Comparison of ENCODE assay signal across 23 cellular contexts in the genomic region with DNA sequence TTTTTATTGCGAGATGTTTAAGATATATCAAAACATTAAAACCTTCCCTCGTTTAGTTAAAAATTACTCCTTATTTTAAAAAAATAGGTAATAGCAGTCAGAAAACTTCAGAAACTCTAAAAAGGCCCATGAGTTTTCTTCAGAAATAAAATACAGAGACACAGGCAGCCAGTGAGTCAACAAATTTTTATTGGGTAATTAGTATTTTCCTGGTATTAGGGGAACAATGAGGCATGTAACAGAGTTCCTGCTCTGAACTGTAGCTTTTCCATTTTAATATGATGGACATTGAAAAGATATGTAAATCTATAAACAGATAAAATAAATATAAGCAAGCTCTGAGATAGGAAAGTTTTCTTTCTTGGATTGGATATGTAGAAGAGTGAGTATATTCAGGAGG. TPM values are rescaled to one million over a fixed set of nuclear protein-coding genes. Genes with fewer than 3 reads are reported as not detected.
A peak's percentile ranks its signal among the peaks of the same experiment; 100 is the strongest.
DNase-seq lines count a peak whose midpoint lies in the region; ATAC-seq, FAIRE-seq and TF ChIP-seq lines count a peak whose summit lies in the region.
"Had no signal": no experiment of that assay in that cellular context is flagged by ENCODE, and none has a peak within 500 bp of the region (broad histone marks: within the 10 kb centered on the region; RNA-seq: fewer than 3 reads in every experiment).

No MANE protein-coding gene starts in this region.

- H2BK12ac ChIP-seq in H9 (ENCODE audit: insufficient read length, low read depth, low read length), result no peak overlapping the region

- no peaks in the 10 kb centered on the region for H3K36me3 ChIP-seq in K562 (ENCODE audit: control insufficient read depth, insufficient read depth, low read length)
- no peaks in the 10 kb centered on the region for H3K36me3 ChIP-seq in left lung
- no peaks in the 10 kb centered on the region for H3K36me3 ChIP-seq in subcutaneous abdominal adipose tissue (ENCODE audit: control insufficient read depth in 5 of 5, insufficient read depth in 5 of 5, low read length in 5 of 5)
- H3K36me3 ChIP-seq: heart right ventricle, sigmoid colon had no signal

- H2AK5ac ChIP-seq in H9 (ENCODE audit: insufficient read length, low read length), result no peak overlapping the region

- H3K79me2 ChIP-seq in K562 (ENCODE audit: control insufficient read depth, insufficient read depth, low read length) (no peaks in the 10 kb centered on the region), H9 (ENCODE audit: insufficient read depth, low read length) (no peaks in the 10 kb centered on the region)

- H2AFZ ChIP-seq in K562 (ENCODE audit: low read depth, low read length) (peak overlapping the region; percentile 75), H9 (ENCODE audit: low read length) (no peak overlapping the region)

- no peak for TF ChIP-seq POLR2A in K562 (conservative IDR thresholded peaks at IDR 0.05)

- ATAC-seq in K562 (no peak), left lung (no peak), HG03108 (IDR thresholded peaks at IDR 0.05; ENCODE audit: unreplicated experiment) (no peak), GM21528 (IDR thresholded peaks at IDR 0.05; ENCODE audit: low FRiP score, unreplicated experiment) (no peak)
- ATAC-seq: body of pancreas, heart right ventricle had no signal

- H3K9ac ChIP-seq in K562 (ENCODE audit: insufficient read depth in 1 of 2, low read depth in 2 of 2, low read length in 2 of 2) (no peak overlapping the region), subcutaneous abdominal adipose tissue (ENCODE audit: low read length in 5 of 5) (no peak overlapping the region), H9 (ENCODE audit: extremely low read depth, insufficient read length, low read length) (no peak overlapping the region)

- no peak overlapping the region for H3K23ac ChIP-seq in H9 (ENCODE audit: insufficient read length, low read depth, low read length)

- H3K23me2 ChIP-seq in H9 (ENCODE audit: insufficient read length, low read depth, low read length, poor library complexity, severe bottlenecking), result no peaks in the 10 kb centered on the region

- DNase-seq in HCEC 1CT (peak; percentile 28), K562 (ENCODE audit: extremely low read depth in 1 of 4, low spot score in 3 of 4) (no peak), left lung (no peak), H9 (no peak)
- DNase-seq: activated CD4-positive, alpha-beta T cell treated with anti-CD3 and anti-CD28 coated beads, Interleukin-2, amount 50 U/mL, for 48 hours; activated naive CD4-positive, alpha-beta T cell treated with anti-CD3 and anti-CD28 coated beads, Interleukin-2, amount 50 U/mL, for 16 hours; body of pancreas; GOT3; heart right ventricle; Kasumi-1; NCI-H1436; NCI-H2171 treated with DMSO at 0.1 percent for 48 hours; occipital lobe; sigmoid colon; stimulated activated CD4-positive, alpha-beta T cell treated with anti-CD3 and anti-CD28 coated beads, Interleukin-4, amount 100 ng/mL, for 24 hours; stimulated activated CD8-positive, alpha-beta memory T cell treated with anti-CD3 and anti-CD28 coated beads, Interleukin-4, amount 100 ng/mL, for 48 hours; testis had no signal

- H4K20me1 ChIP-seq in K562 (replicated peaks; ENCODE audit: control insufficient read depth, insufficient read depth, low read length), result no peaks in the 10 kb centered on the region
- no peaks in the 10 kb centered on the region for H4K20me1 ChIP-seq in H9 (ENCODE audit: control insufficient read depth, insufficient read depth, insufficient read length)

- H3K4me1 ChIP-seq in K562 (replicated peaks in 1 of 2; ENCODE audit: control insufficient read depth in 2 of 2, insufficient read depth in 2 of 2, low read length in 2 of 2) (peaks cover 0 to 6% of the 10 kb centered on the region in 2 experiments; a peak in 2 of 5 replicates), left lung (peaks cover 0 to 24% of the 10 kb centered on the region in 2 donors), subcutaneous abdominal adipose tissue (ENCODE audit: control insufficient read depth in 5 of 5, insufficient read depth in 5 of 5, low read length in 5 of 5) (no peaks in the 10 kb centered on the region), H9 (ENCODE audit: insufficient read depth, low read length) (no peaks in the 10 kb centered on the region)
- H3K4me1 ChIP-seq: body of pancreas, sigmoid colon, testis had no signal

- H3K14ac ChIP-seq in H9 (ENCODE audit: insufficient read depth, low read length), result no peak overlapping the region

- H3K27ac ChIP-seq in K562 (ENCODE audit: extremely low read depth, low read depth, low read length) (peak overlapping the region; percentile 60; the same call in 1 of the 3 replicates), left lung (peak overlapping the region; percentile 58 to 84), subcutaneous abdominal adipose tissue (ENCODE audit: low read depth, low read length) (peak overlapping the region; percentile 9), H9 (ENCODE audit: insufficient read length, low read depth, low read length) (no peak overlapping the region)
- H3K27ac ChIP-seq: sigmoid colon, testis had no signal

- no peak overlapping the region for H2BK20ac ChIP-seq in H9 (ENCODE audit: low read depth, low read length, poor library complexity, severe bottlenecking)

- peaks cover 5% of the 10 kb centered on the region; the same call in 1 of the 2 replicates for H3K27me3 Mint-ChIP-seq in H9 (ENCODE audit: low read depth)

- peaks cover 0 to 13% (median 0%) of the 10 kb centered on the region in 3 experiments; a peak in 1 of 7 replicates for H3K36me3 Mint-ChIP-seq in H9 (ENCODE audit: insufficient read depth in 1 of 3, low read depth in 3 of 3)

- H3K4me2 ChIP-seq in K562 (ENCODE audit: insufficient read depth, low read length) (peak overlapping the region; percentile 30; the same call in 1 of the 2 replicates), H9 (ENCODE audit: insufficient read depth, insufficient read length, low read length) (no peak overlapping the region)

- TF ChIP-seq EP300 in K562 (IDR thresholded peaks at IDR 0.05; ENCODE audit: low read length), result no peak

- H3K4me1 Mint-ChIP-seq in H9, result peaks cover 21 to 28% of the 10 kb centered on the region in 2 experiments

- H3K9me3 ChIP-seq in K562 (replicated peaks; ENCODE audit: control insufficient read depth, insufficient read depth, low read depth, low read length), result no peaks in the 10 kb centered on the region
- no peaks in the 10 kb centered on the region for H3K9me3 ChIP-seq in left lung
- H3K9me3 ChIP-seq in subcutaneous abdominal adipose tissue (ENCODE audit: control insufficient read depth in 5 of 5, low read length in 5 of 5), result no peaks in the 10 kb centered on the region
- no peaks in the 10 kb centered on the region for H3K9me3 ChIP-seq in H9 (ENCODE audit: control insufficient read depth, low read depth, low read length)
- H3K9me3 ChIP-seq: body of pancreas, heart right ventricle, sigmoid colon, testis had no signal

- no peak overlapping the region for H3T11ph ChIP-seq in H9 (ENCODE audit: low read length)

- peaks cover 4 to 7% of the 10 kb centered on the region in 2 experiments; a peak in 4 of 5 replicates for H3K9me3 Mint-ChIP-seq in H9

- no peak overlapping the region for H4K91ac ChIP-seq in H9 (ENCODE audit: insufficient read length, low read depth, low read length)

- intact Hi-C loops in K562 (cut with micrococcal nuclease), result no loop called here
- intact Hi-C loops in left lung (cut with DNase I), result no loop called here

- in situ Hi-C loops in K562 (cut with MboI), result no loop called here

- no peak overlapping the region for H3K27ac Mint-ChIP-seq in H9

- TF ChIP-seq CTCF in K562 (IDR thresholded peaks at IDR 0.05 in 2 of 3, conservative IDR thresholded peaks at IDR 0.05 in 1 of 3; ENCODE audit: insufficient read depth in 2 of 3, low read depth in 1 of 3, low read length in 3 of 3) (no peak), left lung (IDR thresholded peaks at IDR 0.05) (no peak), H9 (conservative IDR thresholded peaks at IDR 0.05) (no peak)

- POLR2A ChIA-PET in K562 (lab: Yijun Ruan, JAX), result no interaction called here

- no peak overlapping the region for H4K8ac ChIP-seq in H9 (replicated peaks; ENCODE audit: insufficient read length, low read depth, low read length)

- H3K79me1 ChIP-seq in H9 (ENCODE audit: insufficient read depth, low read depth, low read length, poor library complexity, severe bottlenecking), result no peaks in the 10 kb centered on the region

- H3K4ac ChIP-seq in H9 (ENCODE audit: low read depth, low read length), result no peak overlapping the region

- H3K4me3 Mint-ChIP-seq in H9, result no peak overlapping the region

- no peak overlapping the region for H4K5ac ChIP-seq in H9 (ENCODE audit: insufficient read length, low read depth, low read length)

- no peak overlapping the region for H2BK5ac ChIP-seq in H9 (ENCODE audit: insufficient read length, low read length)

- no peaks in the 10 kb centered on the region for H3K27me3 ChIP-seq in K562 (ENCODE audit: control insufficient read depth in 2 of 2, insufficient read depth in 2 of 2, low read length in 2 of 2)
- no peaks in the 10 kb centered on the region for H3K27me3 ChIP-seq in left lung
- no peaks in the 10 kb centered on the region for H3K27me3 ChIP-seq in subcutaneous abdominal adipose tissue (ENCODE audit: control insufficient read depth in 5 of 5, insufficient read depth in 4 of 5, low read length in 5 of 5)
- H3K27me3 ChIP-seq in H9 (ENCODE audit: insufficient read depth, low read length), result no peaks in the 10 kb centered on the region
- H3K27me3 ChIP-seq: body of pancreas, sigmoid colon, testis had no signal

- no peak overlapping the region for H2BK15ac ChIP-seq in H9 (ENCODE audit: low read depth, low read length)

- H3K56ac ChIP-seq in H9 (ENCODE audit: insufficient read length, low read depth, low read length), result no peak overlapping the region

- no peaks in the 10 kb centered on the region for H3K9me1 ChIP-seq in K562 (ENCODE audit: control insufficient read depth, insufficient read depth, low read length)

- no peak overlapping the region for H2BK120ac ChIP-seq in H9 (ENCODE audit: low read depth, low read length, poor library complexity, severe bottlenecking)

- FAIRE-seq in K562 (lab: Jason Lieb, UNC), result no peak

- no peak overlapping the region for H3K18ac ChIP-seq in H9 (ENCODE audit: insufficient read length, low read depth, low read length)

- no peak for TF ChIP-seq RAD21 in K562 (CRISPR knock-in tag; conservative IDR thresholded peaks at IDR 0.05 in 1 of 2, IDR thresholded peaks at IDR 0.05 in 1 of 2)

- H3K4me3 ChIP-seq in K562 (no peak overlapping the region), left lung (no peak overlapping the region), subcutaneous abdominal adipose tissue (ENCODE audit: low read depth in 1 of 5, low read length in 5 of 5) (no peak overlapping the region)
- H3K4me3 ChIP-seq: body of pancreas, heart right ventricle, sigmoid colon, testis had no signal

- WGBS in K562 (ENCODE audit: insufficient coverage, low coverage, missing lambda C conversion rate), result 30% methylated on average over 2 of the region's 2 CpGs
- no CpG with 5 or more reads among the region's 2 CpGs for WGBS in H9 (ENCODE audit: extremely low coverage, insufficient read length, low lambda C conversion rate)

- no TSS peak for BruUV-seq in K562 (replicated peaks; lab: Mats Ljungman, UMichigan)

- CTCF ChIA-PET in K562 (lab: Yijun Ruan, JAX; ENCODE audit: low intra/inter-chr PET ratio), result no interaction called here

RNA-seq across cellular contexts. Expression of a gene that starts 0.4 kb away (rescaled TPM):
- not detected in 2 replicates for total RNA-seq in K562 (2011; cell fraction: chromatin; rRNA removed; ENCODE audit: low replicate concordance)
- not detected in 2 replicates for total RNA-seq in K562 (2011; cell fraction: nucleolus; rRNA removed)
- total RNA-seq in K562 (2011; cell fraction: nucleoplasm; rRNA removed), result not detected in 2 replicates
- total RNA-seq in K562 (2014; rRNA removed), result not detected in 2 replicates
- total RNA-seq in K562 (2014; rRNA removed; fragmentation: Illumina TruSeq; extraction: Trizol), result not detected in 2 replicates
- total RNA-seq in K562 (2015; rRNA removed; fragmentation: Illumina TruSeq; extraction: Trizol), result not detected in 2 replicates
- not detected in 2 replicates for total RNA-seq in K562 (2021)
- not detected in 2 replicates for polyA plus RNA-seq in K562 (2011; rRNA removed)
- not detected in 2 replicates for polyA plus RNA-seq in K562 (2011; cell fraction: cytosol; rRNA removed)
- not detected in 2 replicates for polyA plus RNA-seq in K562 (2011; cell fraction: nucleus; rRNA removed)
- polyA plus RNA-seq in K562 (2012), result 0.14 TPM in 1 of 2 replicates, not detected in the other
- not detected in 2 replicates for polyA plus RNA-seq in K562 (2014; fragmentation: Illumina TruSeq; extraction: Trizol)
- not detected for polyA plus RNA-seq in K562 (2014; fragmentation: Nextera tagmentation; extraction: Ambion mirVana)
- polyA plus RNA-seq in K562 (2014; rRNA removed), result not detected in 2 replicates
- polyA minus RNA-seq in K562 (2011; rRNA and poly(A)+ RNA removed), result not detected in 2 replicates
- polyA minus RNA-seq in K562 (2011; cell fraction: cytosol; rRNA and poly(A)+ RNA removed), result not detected in 2 replicates
- polyA minus RNA-seq in K562 (2011; cell fraction: nucleus; rRNA and poly(A)+ RNA removed), result not detected in 2 replicates
- total RNA-seq in left lung, result under 1 TPM in 1 of 2 donors, not detected in 1; 0.39 TPM
- not detected in 2 replicates for total RNA-seq in H9 (2021)
- total RNA-seq: body of pancreas, heart right ventricle, kidney epithelial cell, mucosa of gallbladder, occipital lobe, sigmoid colon had no signal
- polyA plus RNA-seq: BJ, heart right ventricle, sigmoid colon had no signal

RNA-seq across cellular contexts. Expression of a gene that starts 33.0 kb away (rescaled TPM):
- 0.67 and 1.4 TPM in 2 replicates for total RNA-seq in K562 (2011; cell fraction: chromatin; rRNA removed; ENCODE audit: low replicate concordance)
- total RNA-seq in K562 (2011; cell fraction: nucleolus; rRNA removed), result not detected in 2 replicates
- total RNA-seq in K562 (2011; cell fraction: nucleoplasm; rRNA removed), result not detected in 2 replicates
- total RNA-seq in K562 (2014; rRNA removed) (not detected in 2 replicates), K562 (2014; rRNA removed; fragmentation: Illumina TruSeq; extraction: Trizol) (not detected in 2 replicates), K562 (2015; rRNA removed; fragmentation: Illumina TruSeq; extraction: Trizol) (not detected in 2 replicates), K562 (2021) (0.16 TPM in 1 of 2 replicates, not detected in the other), left lung (10 to 100 TPM in 1 of 2 donors, 1 to 10 TPM in 1; 6.5 to 21.1 TPM), H9 (2021) (0.18 and 0.37 TPM in 2 replicates)
- polyA plus RNA-seq in K562 (2011; rRNA removed) (0.20 and 0.46 TPM in 2 replicates), K562 (2014; fragmentation: Illumina TruSeq; extraction: Trizol) (not detected in 2 replicates), K562 (2014; fragmentation: Nextera tagmentation; extraction: Ambion mirVana) (under 1 TPM; 0.06 to 0.27 TPM), K562 (2014; rRNA removed) (not detected in 2 replicates)
- 0.32 TPM in 1 of 2 replicates, not detected in the other for polyA plus RNA-seq in K562 (2011; cell fraction: cytosol; rRNA removed)
- polyA plus RNA-seq in K562 (2011; cell fraction: nucleus; rRNA removed), result 2.1 TPM in 1 of 2 replicates, not detected in the other
- polyA plus RNA-seq in K562 (2012), result 0.09 and 0.89 TPM in 2 replicates
- not detected in 2 replicates for polyA minus RNA-seq in K562 (2011; rRNA and poly(A)+ RNA removed)
- polyA minus RNA-seq in K562 (2011; cell fraction: cytosol; rRNA and poly(A)+ RNA removed), result not detected in 2 replicates
- polyA minus RNA-seq in K562 (2011; cell fraction: nucleus; rRNA and poly(A)+ RNA removed), result not detected in 2 replicates
